12 cellular contexts compared by ENCODE assay signal in the genomic region with DNA sequence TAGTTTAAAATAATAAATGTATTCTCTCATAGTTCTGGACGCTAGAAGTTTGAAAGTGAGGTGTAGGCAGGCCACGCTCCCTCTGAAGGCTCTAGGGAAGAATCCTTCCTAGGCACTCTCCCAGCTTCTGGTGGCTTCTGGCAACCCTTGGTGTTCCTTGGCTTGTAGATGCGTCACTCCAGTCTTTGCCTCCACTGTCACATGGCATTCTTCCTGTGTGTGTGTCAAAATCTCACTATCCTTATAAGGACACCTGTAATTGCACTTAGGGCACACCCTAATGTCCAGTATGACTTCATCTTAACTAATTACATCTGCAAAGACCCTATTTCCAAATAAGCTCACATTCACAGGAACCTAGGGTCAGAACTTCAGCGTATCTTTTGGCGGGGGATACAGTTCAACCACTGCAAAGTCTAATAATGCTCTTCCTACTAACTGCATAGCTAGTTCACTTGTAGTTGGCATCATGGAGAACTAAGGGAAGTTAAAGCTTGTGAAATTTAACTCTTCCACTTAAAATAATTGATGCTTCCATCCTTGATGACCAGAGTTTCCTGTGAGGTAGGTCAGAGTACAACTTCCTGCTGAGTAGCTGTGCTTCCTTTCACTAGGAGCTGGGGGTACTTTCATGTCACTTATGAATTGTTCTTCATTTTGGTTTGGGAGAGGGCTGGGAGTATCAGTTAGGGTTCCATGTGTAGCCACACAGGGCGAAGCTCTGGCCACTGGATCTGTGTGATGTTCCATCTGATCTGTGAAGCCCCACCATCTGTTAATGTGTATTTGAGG. TPM values are rescaled to one million over a fixed set of nuclear protein-coding genes. Genes with fewer than 3 reads are reported as not detected.
DNase-seq lines count a peak whose midpoint lies in the region; ATAC-seq and TF ChIP-seq lines count a peak whose summit lies in the region.
"Had no signal": no experiment of that assay in that cellular context is flagged by ENCODE, and none has a peak within 500 bp of the region (broad histone marks: within the 10 kb centered on the region; RNA-seq: fewer than 3 reads in every experiment).

No MANE protein-coding gene starts in this region.

- H3F3A ChIP-seq in Loucy (ENCODE audit: low read depth), result peaks cover 3% of the 10 kb centered on the region; the same call in 1 of the 2 replicates
- peaks cover 4% of the 10 kb centered on the region; the same call in 1 of the 2 replicates for H3F3A ChIP-seq in MM.1S (ENCODE audit: insufficient read depth, low read length)

- H4K20me1 ChIP-seq in Loucy (ENCODE audit: insufficient read depth, low read length, poor library complexity, severe bottlenecking) (peaks cover 77% of the 10 kb centered on the region), MM.1S (ENCODE audit: insufficient read depth, low read length) (peaks cover 46% of the 10 kb centered on the region)

- no peak overlapping the region for H3K4me3 ChIP-seq in Loucy (ENCODE audit: low read length, poor library complexity, severe bottlenecking)
- no peak overlapping the region for H3K4me3 ChIP-seq in right cardiac atrium (ENCODE audit: low read length)
- no peak overlapping the region for H3K4me3 ChIP-seq in stomach
- H3K4me3 ChIP-seq in MM.1S (ENCODE audit: low read length), result no peak overlapping the region

- H3K79me2 ChIP-seq in Loucy (ENCODE audit: insufficient read depth, low read length) (peaks cover 76% of the 10 kb centered on the region), MM.1S (ENCODE audit: low read length) (peaks cover 72% of the 10 kb centered on the region)

- no peaks in the 10 kb centered on the region for H3K9me2 ChIP-seq in Loucy (replicated peaks; ENCODE audit: low read depth, low read length)
- no peaks in the 10 kb centered on the region for H3K9me2 ChIP-seq in MM.1S (replicated peaks; ENCODE audit: insufficient read depth, low read length)

- no peak for ATAC-seq in central memory CD8-positive, alpha-beta T cell (replicated peaks; ENCODE audit: extremely low read depth, poor library complexity, severe bottlenecking)
- peak; percentile 35 to 54 for ATAC-seq in right cardiac atrium

- H3K27ac ChIP-seq in right cardiac atrium (ENCODE audit: low read length) (peak overlapping the region; percentile 9), stomach (peak overlapping the region in 4 of 5 donors; percentile 35 to 84 (median 66)), MM.1S (ENCODE audit: low read length) (no peak overlapping the region)

- peaks cover 41% of the 10 kb centered on the region for H3K36me3 ChIP-seq in Loucy (ENCODE audit: insufficient read depth, low read length)
- H3K36me3 ChIP-seq in stomach, result peaks cover 17 to 51% (median 35%) of the 10 kb centered on the region in 4 donors
- H3K36me3 ChIP-seq in MM.1S (replicated peaks; ENCODE audit: insufficient read depth, low read length), result peaks cover 6% of the 10 kb centered on the region

- TF ChIP-seq EP300 in stomach (IDR thresholded peaks at IDR 0.05), result no peak

- H3K9ac ChIP-seq in Loucy (ENCODE audit: low read depth, low read length, poor library complexity, severe bottlenecking) (peak overlapping the region; percentile 21), MM.1S (ENCODE audit: low read length) (no peak overlapping the region)

- H3K9me3 Mint-ChIP-seq in central memory CD8-positive, alpha-beta T cell, result no peaks in the 10 kb centered on the region

- H3K4me2 ChIP-seq in Loucy (ENCODE audit: low read depth, low read length, poor library complexity, severe bottlenecking) (peak overlapping the region; percentile 45), MM.1S (ENCODE audit: low read depth, low read length) (no peak overlapping the region)

- H2AFZ ChIP-seq in Loucy (ENCODE audit: low read length) (no peak overlapping the region), MM.1S (ENCODE audit: low read length) (no peak overlapping the region)

- intact Hi-C loops in right cardiac atrium (cut with DNase I) (no loop called here), stomach (cut with DNase I; ENCODE audit: low total_unique reads) (no loop called here)

- no peak for TF ChIP-seq POLR2A in stomach (IDR thresholded peaks at IDR 0.05)

- H3K4me1 ChIP-seq in Loucy (ENCODE audit: insufficient read depth, low read length, poor library complexity, severe bottlenecking) (peaks cover 44% of the 10 kb centered on the region), right cardiac atrium (ENCODE audit: control insufficient read depth, insufficient read depth, low read length) (peaks cover 14% of the 10 kb centered on the region), stomach (peaks cover 40 to 78% (median 50%) of the 10 kb centered on the region in 4 donors), MM.1S (ENCODE audit: low read length) (no peaks in the 10 kb centered on the region)

- H3K4me1 Mint-ChIP-seq in central memory CD8-positive, alpha-beta T cell, result peaks cover 70% of the 10 kb centered on the region

- H3K27me3 ChIP-seq in Loucy (ENCODE audit: insufficient read depth, low read length, poor library complexity, severe bottlenecking) (no peaks in the 10 kb centered on the region), right cardiac atrium (ENCODE audit: control insufficient read depth, insufficient read depth) (no peaks in the 10 kb centered on the region), stomach (no peaks in the 10 kb centered on the region), MM.1S (replicated peaks; ENCODE audit: insufficient read depth, low read length) (no peaks in the 10 kb centered on the region)

- peaks cover 14% of the 10 kb centered on the region for H3K36me3 Mint-ChIP-seq in central memory CD8-positive, alpha-beta T cell (ENCODE audit: insufficient read depth)

- no peak overlapping the region for H3K4me3 Mint-ChIP-seq in central memory CD8-positive, alpha-beta T cell

- 59% methylated on average over 6 of the region's 6 CpGs for WGBS in right cardiac atrium
- WGBS in stomach, 5 donors, result 80 to 94% (median 86%) methylated on average over 6 of the region's 6 CpGs

- H3K9me3 ChIP-seq in Loucy (ENCODE audit: insufficient read depth, low read depth, low read length), result no peaks in the 10 kb centered on the region
- no peaks in the 10 kb centered on the region for H3K9me3 ChIP-seq in right cardiac atrium (ENCODE audit: control insufficient read depth, low read length)
- no peaks in the 10 kb centered on the region for H3K9me3 ChIP-seq in stomach
- no peaks in the 10 kb centered on the region for H3K9me3 ChIP-seq in MM.1S (replicated peaks; ENCODE audit: insufficient read depth, low read length)

- H3K27me3 Mint-ChIP-seq in central memory CD8-positive, alpha-beta T cell, result no peaks in the 10 kb centered on the region

- H3K27ac Mint-ChIP-seq in central memory CD8-positive, alpha-beta T cell (ENCODE audit: low read depth), result peak overlapping the region; percentile 83

- TF ChIP-seq CTCF in Loucy (conservative IDR thresholded peaks at IDR 0.05; ENCODE audit: low read length) (no peak), stomach (IDR thresholded peaks at IDR 0.05) (no peak), MM.1S (IDR thresholded peaks at IDR 0.05; ENCODE audit: low read length) (no peak)

- no peak for DNase-seq in central memory CD8-positive, alpha-beta T cell (ENCODE audit: low spot score in 2 of 2)
- DNase-seq in right cardiac atrium (peak in 2 of 3 donors; percentile 52 to 60), stomach (no peak), MM.1S (no peak), NCI-H748 (lab: John Stamatoyannopoulos, UW; ENCODE audit: unreplicated experiment) (no peak)
- DNase-seq in stimulated activated naive CD4-positive, alpha-beta T cell treated with Interleukin-2 at 50 U/mL for 16 hours (lab: John Stamatoyannopoulos, UW), result no peak
- DNase-seq: DND-41; HCEC 1CT; MV-4-11; stimulated activated CD4-positive, alpha-beta T cell treated with anti-CD3 and anti-CD28 coated beads, Interleukin-4, amount 100 ng/mL, for 4 hours; T-helper 2 cell had no signal

RNA-seq across cellular contexts. Expression of gene YWHAH, which starts 10.4 kb away (rescaled TPM):
- 100 to 1,000 TPM in 1 of 4 donors, 10 to 100 TPM in 3; 69.6 to 103 (median 86.2) TPM for total RNA-seq in right cardiac atrium
- 59.9 TPM for polyA plus RNA-seq in right cardiac atrium
- 100 to 1,000 TPM in 1 of 5 donors, 10 to 100 TPM in 4; 20.5 to 284 (median 81.1) TPM for total RNA-seq in stomach
- 100 to 1,000 TPM in 2 of 3 donors, 10 to 100 TPM in 1; 60.9 to 156 (median 110) TPM for polyA plus RNA-seq in stomach

Comparison
In these comparisons a context has a peak if more than half of its experiments do, and no peak if none do; other contexts are left out.
1. DNase-seq: peak in right cardiac atrium (2 of 3); none in central memory CD8-positive, alpha-beta T cell (0 of 2), stomach (single experiment), MM.1S (single experiment), NCI-H748 (single experiment) and stimulated activated naive CD4-positive, alpha-beta T cell treated with Interleukin-2 at 50 U/mL for 16 hours (single experiment).